8 cellular contexts compared by ENCODE assay signal in the genomic region with DNA sequence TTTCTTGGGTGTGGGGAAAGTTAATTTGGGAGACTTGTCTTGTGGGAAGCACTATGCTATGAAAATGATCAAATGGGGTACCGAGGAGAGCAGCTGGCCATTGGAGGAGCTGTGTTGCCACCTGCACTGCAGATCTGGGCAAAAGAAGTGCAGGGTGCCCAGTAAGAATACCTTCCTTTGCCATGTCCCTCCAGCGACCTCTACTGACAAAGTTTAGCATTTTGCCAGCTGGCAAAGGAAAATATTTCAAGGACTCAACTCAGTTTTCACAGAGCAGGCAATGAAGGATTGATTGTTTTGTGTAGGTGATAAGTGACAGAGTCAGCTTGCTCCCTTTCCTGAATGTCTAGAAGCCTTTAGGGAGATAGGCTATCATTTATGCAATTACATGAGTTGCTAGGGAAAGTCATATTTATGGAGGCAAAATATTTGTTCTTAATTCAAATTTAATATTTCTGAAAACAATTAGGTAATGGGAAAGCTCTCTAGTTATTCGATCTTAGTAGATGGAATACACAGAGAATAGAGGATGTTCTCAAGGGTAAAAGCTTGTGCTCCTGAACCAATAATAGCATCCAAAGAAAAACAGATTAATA.
DNase-seq lines count a peak whose midpoint lies in the region; ATAC-seq and TF ChIP-seq lines count a peak whose summit lies in the region.

No MANE protein-coding gene starts in this region.

- H3K27ac Mint-ChIP-seq in progenitor cell of endocrine pancreas = no peak overlapping the region

- H3K9me3 Mint-ChIP-seq in progenitor cell of endocrine pancreas (ENCODE audit: low read depth) = no peaks in the 10 kb centered on the region

- H3K27me3 Mint-ChIP-seq in progenitor cell of endocrine pancreas = no peaks in the 10 kb centered on the region

- ATAC-seq in HG02610 (IDR thresholded peaks at IDR 0.05; ENCODE audit: unreplicated experiment) (no peak), GM21360 (IDR thresholded peaks at IDR 0.05; ENCODE audit: unreplicated experiment) (no peak)

- H3K4me1 Mint-ChIP-seq in progenitor cell of endocrine pancreas (ENCODE audit: low read depth) = no peaks in the 10 kb centered on the region

- no peaks in the 10 kb centered on the region for H3K36me3 Mint-ChIP-seq in progenitor cell of endocrine pancreas (ENCODE audit: insufficient read depth)

- DNase-seq in AG04449 (ENCODE audit: low read depth, low spot score) = no peak
- DNase-seq in GM12864 (ENCODE audit: low read depth) = peak; percentile 19
- peak; percentile 32 for DNase-seq in NCI-H748 treated with DMSO at 0.1 percent for 48 hours (lab: John Stamatoyannopoulos, UW)
- DNase-seq in cerebellar cortex (ENCODE audit: low spot score) = peak; percentile 18
- DNase-seq in progenitor cell of endocrine pancreas (ENCODE audit: low spot score, unreplicated experiment) = no peak
- no peak for DNase-seq in middle frontal gyrus (ENCODE audit: extremely low spot score, low spot score)

- CTCF ChIA-PET in AG04449 (lab: Yijun Ruan, JAX) = interaction anchor here (0.9 to 6.5 kb wide), 9 partner anchors 9 to 333 kb away, joined by 3 to 47 read pairs (median 6); no protein-coding TSS in a partner anchor

- POLR2A ChIA-PET in AG04449 (lab: Yijun Ruan, JAX) = no interaction called here

- H3K4me3 Mint-ChIP-seq in progenitor cell of endocrine pancreas (ENCODE audit: low read depth) = no peak overlapping the region

- H3K4me3 ChIP-seq in AG04449 (ENCODE audit: low read depth, low read length) (no peak overlapping the region), GM12864 (ENCODE audit: low read depth, low read length) (no peak overlapping the region)

- TF ChIP-seq CTCF in AG04449 (IDR thresholded peaks at IDR 0.05; ENCODE audit: insufficient read depth, low read length, missing control alignments) (peak; percentile 37), GM12864 (IDR thresholded peaks at IDR 0.05; ENCODE audit: low read depth, low read length, missing control alignments) (peak; percentile 81), progenitor cell of endocrine pancreas (IDR thresholded peaks at IDR 0.05; ENCODE audit: unreplicated experiment) (peak; percentile 48)

Comparison
In these comparisons a context has a peak if more than half of its experiments do, and no peak if none do; other contexts are left out.
1. DNase-seq: peak in GM12864 (single experiment), NCI-H748 treated with DMSO at 0.1 percent for 48 hours (single experiment) and cerebellar cortex (single experiment); none in AG04449 (single experiment), progenitor cell of endocrine pancreas (single experiment) and middle frontal gyrus (single experiment).
2. Peak in every context shown above with its lines, with median percentiles within 50 percentile points of each other: CTCF ChIP-seq.